ENCODE assay signal across 8 cellular contexts in the genomic region with DNA sequence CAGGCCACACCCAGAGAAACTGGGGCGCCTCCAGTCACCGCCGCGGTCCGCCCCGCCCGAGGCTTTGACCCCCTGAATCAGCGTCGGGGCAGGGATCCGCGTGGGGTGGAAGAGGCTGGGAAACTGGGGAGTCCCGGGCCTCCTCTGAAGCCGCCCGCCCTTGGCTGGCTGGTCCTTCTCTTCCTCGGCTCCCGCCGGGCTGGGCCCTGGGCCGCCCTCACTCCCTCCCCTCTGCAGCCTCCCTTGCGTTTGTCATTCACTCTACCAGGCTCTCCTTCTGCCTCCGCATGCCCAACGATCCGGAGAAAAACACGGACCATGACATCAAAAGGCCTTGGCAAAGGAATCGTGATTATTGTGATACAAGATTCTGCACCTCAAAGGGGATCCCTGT. TPM values are rescaled to one million over a fixed set of nuclear protein-coding genes. Genes with fewer than 3 reads are reported as not detected.
DNase-seq lines count a peak whose midpoint lies in the region; ATAC-seq and TF ChIP-seq lines count a peak whose summit lies in the region.
"Not testable (repeated sequence)": the region's sequence is repeated elsewhere in the genome, so short reads cannot be mapped to it uniquely, and the experiment has no call there.
"Had no signal": no experiment of that assay in that cellular context is flagged by ENCODE, and none has a peak within 500 bp of the region (broad histone marks: within the 10 kb centered on the region; RNA-seq: fewer than 3 reads in every experiment).

No MANE protein-coding gene starts in this region.

- not testable (repeated sequence) for H3K23ac ChIP-seq in H9 (ENCODE audit: insufficient read length, low read depth, low read length)

- H3K27me3 ChIP-seq in H9 (ENCODE audit: insufficient read depth, low read length); body of pancreas; foreskin keratinocyte; iPS-15b (ENCODE audit: control insufficient read depth, insufficient read depth, low read length); prostate gland (replicated peaks; ENCODE audit: insufficient read depth); thyroid gland: not testable (repeated sequence)

- not testable (repeated sequence) for H4K91ac ChIP-seq in H9 (ENCODE audit: insufficient read length, low read depth, low read length)

- peak overlapping the region; percentile 60 to 77 for H3K4me3 Mint-ChIP-seq in H9

- not testable (repeated sequence) for H2BK12ac ChIP-seq in H9 (ENCODE audit: insufficient read length, low read depth, low read length)

- not testable (repeated sequence) for H3K14ac ChIP-seq in H9 (ENCODE audit: insufficient read depth, low read length)

- not testable (repeated sequence) for H2AFZ ChIP-seq in H9 (ENCODE audit: low read length)

- ATAC-seq in body of pancreas (peak; percentile 63), foreskin keratinocyte (peak; percentile 36), mucosa of descending colon (peak; percentile 66)

- DNase-seq in H9; body of pancreas; foreskin keratinocyte; mucosa of descending colon; prostate gland (ENCODE audit: low spot score): not testable (repeated sequence)
- peak in 1 of 2 donors; percentile 7 for DNase-seq in thyroid gland

- not testable (repeated sequence) for H3K9ac ChIP-seq in H9 (ENCODE audit: extremely low read depth, insufficient read length, low read length); iPS-15b (ENCODE audit: low read depth, low read length)

- not testable (repeated sequence) for H3K23me2 ChIP-seq in H9 (ENCODE audit: insufficient read length, low read depth, low read length, poor library complexity, severe bottlenecking)

- H3K4me1 ChIP-seq in H9 (ENCODE audit: insufficient read depth, low read length); body of pancreas; foreskin keratinocyte; iPS-15b (ENCODE audit: control insufficient read depth, insufficient read depth, low read length); mucosa of descending colon (ENCODE audit: low read depth); prostate gland (replicated peaks); thyroid gland: not testable (repeated sequence)

- TF ChIP-seq CTCF in H9 (conservative IDR thresholded peaks at IDR 0.05); body of pancreas (IDR thresholded peaks at IDR 0.05); foreskin keratinocyte (conservative IDR thresholded peaks at IDR 0.05); mucosa of descending colon (IDR thresholded peaks at IDR 0.05); prostate gland (IDR thresholded peaks at IDR 0.05); thyroid gland (IDR thresholded peaks at IDR 0.05): not testable (repeated sequence)

- not testable (repeated sequence) for H3K36me3 ChIP-seq in body of pancreas (replicated peaks in 1 of 2; ENCODE audit: insufficient read depth in 1 of 2, low read depth in 2 of 2); iPS-15b (ENCODE audit: control insufficient read depth, insufficient read depth, low read length); mucosa of descending colon (ENCODE audit: low read depth); prostate gland; thyroid gland

- not testable (repeated sequence) for H3K36me3 Mint-ChIP-seq in H9 (ENCODE audit: insufficient read depth in 1 of 3, low read depth in 3 of 3)

- H3K27me3 Mint-ChIP-seq in H9 (ENCODE audit: low read depth), result not testable (repeated sequence)

- not testable (repeated sequence) for H2BK15ac ChIP-seq in H9 (ENCODE audit: low read depth, low read length)

- not testable (repeated sequence) for H4K20me1 ChIP-seq in H9 (ENCODE audit: control insufficient read depth, insufficient read depth, insufficient read length)

- H3K4ac ChIP-seq in H9 (ENCODE audit: low read depth, low read length), result not testable (repeated sequence)

- H3K27ac ChIP-seq in H9 (ENCODE audit: insufficient read length, low read depth, low read length); body of pancreas; foreskin keratinocyte: not testable (repeated sequence)
- H3K27ac ChIP-seq in prostate gland (peak overlapping the region in 1 of 2 donors; percentile 53), thyroid gland (peak overlapping the region in 2 of 3 donors; percentile 53 to 75)

- H2AK5ac ChIP-seq in H9 (ENCODE audit: insufficient read length, low read length), result not testable (repeated sequence)

- no CpG with 5 or more reads among the region's 24 CpGs for WGBS in H9 (ENCODE audit: extremely low coverage, insufficient read length, low lambda C conversion rate)
- 19% methylated on average over 4 of the region's 24 CpGs; no CpG with 5 or more reads in 1 of the 2 donors for WGBS in body of pancreas, 2 donors
- 6% methylated on average over 6 of the region's 24 CpGs for WGBS in prostate gland
- no CpG with 5 or more reads among the region's 24 CpGs for WGBS in thyroid gland, 2 donors

- H3T11ph ChIP-seq in H9 (ENCODE audit: low read length), result not testable (repeated sequence)

- not testable (repeated sequence) for H3K27ac Mint-ChIP-seq in H9

- not testable (repeated sequence) for H3K4me1 Mint-ChIP-seq in H9

- H4K5ac ChIP-seq in H9 (ENCODE audit: insufficient read length, low read depth, low read length), result not testable (repeated sequence)

- not testable (repeated sequence) for H3K4me2 ChIP-seq in H9 (ENCODE audit: insufficient read depth, insufficient read length, low read length)

- not testable (repeated sequence) for H3K79me1 ChIP-seq in H9 (ENCODE audit: insufficient read depth, low read depth, low read length, poor library complexity, severe bottlenecking)

- not testable (repeated sequence) for H3K18ac ChIP-seq in H9 (ENCODE audit: insufficient read length, low read depth, low read length)

- H2BK5ac ChIP-seq in H9 (ENCODE audit: insufficient read length, low read length), result not testable (repeated sequence)

- H3K56ac ChIP-seq in H9 (ENCODE audit: insufficient read length, low read depth, low read length), result not testable (repeated sequence)

- not testable (repeated sequence) for H3K9me3 ChIP-seq in H9 (ENCODE audit: control insufficient read depth, low read depth, low read length); body of pancreas; iPS-15b (ENCODE audit: control insufficient read depth, insufficient read depth, low read length); mucosa of descending colon; prostate gland; thyroid gland

- not testable (repeated sequence) for H4K8ac ChIP-seq in H9 (replicated peaks; ENCODE audit: insufficient read length, low read depth, low read length)

- not testable (repeated sequence) for H2BK120ac ChIP-seq in H9 (ENCODE audit: low read depth, low read length, poor library complexity, severe bottlenecking)

- not testable (repeated sequence) for H3K79me2 ChIP-seq in H9 (ENCODE audit: insufficient read depth, low read length)

- not testable (repeated sequence) for H3K4me3 ChIP-seq in body of pancreas, mucosa of descending colon
- H3K4me3 ChIP-seq in iPS-15b (ENCODE audit: low read depth, low read length) (peak overlapping the region; percentile 22), prostate gland (peak overlapping the region; percentile 31 to 47), thyroid gland (replicated peaks in 1 of 3) (peak overlapping the region in 1 of 3 donors; percentile 47)

- not testable (repeated sequence) for TF ChIP-seq POLR2A in body of pancreas (IDR thresholded peaks at IDR 0.05); prostate gland (IDR thresholded peaks at IDR 0.05); thyroid gland (IDR thresholded peaks at IDR 0.05)

- H3K9me3 Mint-ChIP-seq in H9, result not testable (repeated sequence)

- H2BK20ac ChIP-seq in H9 (ENCODE audit: low read depth, low read length, poor library complexity, severe bottlenecking), result not testable (repeated sequence)

- intact Hi-C loops in body of pancreas (cut with DNase I); mucosa of descending colon (cut with DNase I, micrococcal nuclease); prostate gland (cut with DNase I); thyroid gland (cut with DNase I): not testable (repeated sequence)

RNA-seq across cellular contexts. Expression of gene CLEC18A, which starts 14.5 kb away (rescaled TPM):
- total RNA-seq in H9 (2021), result 0.75 and 1.6 TPM in 2 replicates
- 1 to 10 TPM in 1 of 2 donors, under 1 TPM in 1; 0.33 to 2.1 TPM for total RNA-seq in body of pancreas
- total RNA-seq in foreskin keratinocyte, result 0.10 and 0.11 TPM in 2 replicates
- 0.04 and 0.06 TPM in 2 replicates for polyA plus RNA-seq in foreskin keratinocyte
- 1 to 10 TPM in 2 of 3 donors, under 1 TPM in 1; 0.43 to 2.9 (median 1.6) TPM for total RNA-seq in mucosa of descending colon
- 1 to 10 TPM; 1.5 to 8.0 TPM for total RNA-seq in prostate gland
- total RNA-seq in thyroid gland, result 1 to 10 TPM in 2 of 4 donors, under 1 TPM in 2; 0.67 to 1.8 (median 1.3) TPM
- polyA plus RNA-seq: CD14-positive monocyte had no signal
